9 cellular contexts compared by ENCODE assay signal in the genomic region with DNA sequence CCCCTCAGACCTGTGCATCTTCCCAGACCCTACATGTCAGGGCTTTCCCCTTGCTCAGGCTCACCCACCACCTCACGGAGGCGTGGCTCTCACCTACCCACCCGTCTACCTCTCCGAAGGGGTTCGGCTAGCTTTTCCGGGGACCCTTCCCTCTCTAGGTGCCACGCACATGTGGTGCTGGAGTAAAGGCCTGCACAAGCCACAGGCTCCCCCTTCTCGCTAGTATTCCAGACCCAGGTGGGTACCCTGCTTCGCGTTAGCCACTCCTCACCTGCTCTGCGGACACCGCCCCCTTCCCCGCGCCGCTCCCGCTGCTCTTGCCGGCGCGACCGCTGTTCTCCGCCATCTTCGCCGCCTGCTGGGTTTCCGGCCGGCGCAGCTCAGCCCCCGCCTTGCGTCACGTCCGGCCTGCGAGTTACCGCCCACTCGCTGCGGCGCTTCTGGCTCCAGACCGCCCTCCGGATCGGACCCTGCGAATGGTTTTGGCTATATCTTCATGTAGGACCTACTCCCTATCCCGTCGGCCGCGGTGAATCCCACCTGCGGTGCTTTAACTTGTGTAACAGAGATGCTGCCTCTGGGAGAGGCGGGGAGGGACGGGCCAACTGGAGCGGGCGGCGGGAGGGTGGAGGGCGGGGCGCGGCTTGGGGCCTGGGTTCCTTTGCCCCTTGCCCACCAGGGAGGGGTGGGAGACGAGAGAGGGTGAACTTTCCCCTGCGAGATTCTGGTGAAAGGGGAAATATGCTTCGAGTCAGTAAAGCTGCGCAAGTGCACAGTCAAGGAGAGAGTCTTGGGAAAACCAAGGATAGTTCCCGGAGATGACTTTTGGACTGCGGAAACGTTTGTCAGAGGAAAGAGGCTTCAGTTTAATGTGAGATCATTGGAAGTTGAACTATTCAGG. TPM values are rescaled to one million over a fixed set of nuclear protein-coding genes. Genes with fewer than 3 reads are reported as not detected.
DNase-seq lines count a peak whose midpoint lies in the region; ATAC-seq and FAIRE-seq lines count a peak whose summit lies in the region.
"Had no signal": no experiment of that assay in that cellular context is flagged by ENCODE, and none has a peak within 500 bp of the region (broad histone marks: within the 10 kb centered on the region; RNA-seq: fewer than 3 reads in every experiment).

Gene NIT1 (plus strand): TSS at position 425 of the 901 bp plus-strand sequence. CDS start 72 bp downstream, at position 497.
A gene with protein sequence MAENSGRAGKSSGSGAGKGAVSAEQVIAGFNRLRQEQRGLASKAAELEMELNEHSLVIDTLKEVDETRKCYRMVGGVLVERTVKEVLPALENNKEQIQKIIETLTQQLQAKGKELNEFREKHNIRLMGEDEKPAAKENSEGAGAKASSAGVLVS (minus strand): TSS at position 357 of the 901 bp plus-strand sequence. CDS start 11 bp downstream, at position 346.

- H3K9me3 Mint-ChIP-seq in dendritic cell treated with granulocyte-macrophage colony-stimulating factor and Interleukin-4, amounts not matched to agents 40 ng/mL and 50 ng/mL, for 4 days = no peaks in the 10 kb centered on the region

- intact Hi-C loops in dendritic cell treated with granulocyte-macrophage colony-stimulating factor and Interleukin-4, amounts not matched to agents 40 ng/mL and 50 ng/mL, for 4 days (cut with micrococcal nuclease) = loop anchor here (2.0 kb wide), 1 partner anchor 15 kb away; the partner anchor contains the start of gene DEDD

- no peaks in the 10 kb centered on the region for H3K9me3 ChIP-seq in BLaER1

- peak; percentile 79 for ATAC-seq in HG03442 (IDR thresholded peaks at IDR 0.05; ENCODE audit: unreplicated experiment)
- peak; percentile 84 for ATAC-seq in left lobe of liver

- DNase-seq in GM19239 (ENCODE audit: insufficient read length, low spot score) = peak; percentile 85
- peak; percentile 79 to 97 for DNase-seq in NCI-H526 (lab: John Stamatoyannopoulos, UW)
- DNase-seq in activated CD4-positive, alpha-beta T cell treated with anti-CD3 and anti-CD28 coated beads, Interleukin-2, amount 50 U/mL, for 24 hours (ENCODE audit: low read depth in 1 of 2, low spot score in 1 of 2) = peak; percentile 74 to 85
- peak; percentile 91 for DNase-seq in left lobe of liver (ENCODE audit: low spot score)
- peak; percentile 88 to 92 for DNase-seq in stimulated activated CD4-positive, alpha-beta T cell treated with anti-CD3 and anti-CD28 coated beads, Interleukin-2, amount 100 ng/mL, for 24 hours

- peaks cover 42% of the 10 kb centered on the region for H4K20me1 ChIP-seq in BLaER1

- H3K4me3 Mint-ChIP-seq in dendritic cell treated with granulocyte-macrophage colony-stimulating factor and Interleukin-4, amounts not matched to agents 40 ng/mL and 50 ng/mL, for 4 days = peak within 1 kb of the TSS; percentile 89

- H3K4me1 ChIP-seq in BLaER1 = peaks cover 63% of the 10 kb centered on the region

- H3K4me3 ChIP-seq in BLaER1 = peak within 1 kb of the TSS; percentile 94

- FAIRE-seq in GM19239 (lab: Jason Lieb, UNC) = peak; percentile 96
- FAIRE-seq: endometrium had no signal

- H3K4me2 ChIP-seq in BLaER1 = peak within 1 kb of the TSS; percentile 96

- peaks cover 86% of the 10 kb centered on the region for H3K4me1 Mint-ChIP-seq in dendritic cell treated with granulocyte-macrophage colony-stimulating factor and Interleukin-4, amounts not matched to agents 40 ng/mL and 50 ng/mL, for 4 days (ENCODE audit: low read depth)

- H3K27ac Mint-ChIP-seq in dendritic cell treated with granulocyte-macrophage colony-stimulating factor and Interleukin-4, amounts not matched to agents 40 ng/mL and 50 ng/mL, for 4 days = peak within 1 kb of the TSS; percentile 97

- H3K36me3 Mint-ChIP-seq in dendritic cell treated with granulocyte-macrophage colony-stimulating factor and Interleukin-4, amounts not matched to agents 40 ng/mL and 50 ng/mL, for 4 days (ENCODE audit: low read depth) = peaks cover 65% of the 10 kb centered on the region

- H3K9ac ChIP-seq in BLaER1 = peak within 1 kb of the TSS; percentile 93

- H3K27ac ChIP-seq in BLaER1 = peak within 1 kb of the TSS; percentile 90

- no peaks in the 10 kb centered on the region for H3K27me3 ChIP-seq in BLaER1

- no peaks in the 10 kb centered on the region for H3K27me3 Mint-ChIP-seq in dendritic cell treated with granulocyte-macrophage colony-stimulating factor and Interleukin-4, amounts not matched to agents 40 ng/mL and 50 ng/mL, for 4 days

- peaks cover 64% of the 10 kb centered on the region for H3K36me3 ChIP-seq in BLaER1

RNA-seq across cellular contexts. Expression of gene NIT1, which starts in this region (rescaled TPM):
- total RNA-seq in left lobe of liver = 70.3 TPM

RNA-seq across cellular contexts. Expression of the second gene that starts in this region (rescaled TPM):
- 22.0 TPM for total RNA-seq in left lobe of liver

Comparison
In these comparisons a context has a peak if more than half of its experiments do, and no peak if none do; other contexts are left out.
1. Peak in every context shown above with its lines: DNase-seq, ATAC-seq, H3K4me3 ChIP-seq and H3K27ac ChIP-seq.